ENCODE assay signal across 22 cellular contexts in the genomic region with DNA sequence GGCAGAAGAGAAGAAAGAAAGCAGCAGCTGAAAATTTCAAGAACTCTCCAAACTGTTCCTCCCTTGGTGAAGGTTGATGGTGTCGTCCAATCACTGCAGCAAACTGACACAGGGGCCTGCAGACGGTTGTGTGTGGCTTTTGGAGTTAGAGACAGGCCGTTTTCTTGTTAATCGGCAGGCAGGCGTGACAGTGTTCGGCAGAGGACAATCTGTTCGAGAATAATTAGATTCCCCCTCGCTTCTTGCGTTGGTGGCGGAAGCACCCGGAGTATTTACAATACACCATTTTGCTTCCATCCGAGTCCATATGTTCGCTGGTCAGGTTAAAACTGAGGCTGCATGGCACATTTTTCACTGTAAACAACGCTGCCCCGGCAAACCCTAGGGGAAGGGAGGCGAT.
DNase-seq lines count a peak whose midpoint lies in the region; ATAC-seq, FAIRE-seq and TF ChIP-seq lines count a peak whose summit lies in the region.
"Had no signal": no experiment of that assay in that cellular context is flagged by ENCODE, and none has a peak within 500 bp of the region (broad histone marks: within the 10 kb centered on the region; RNA-seq: fewer than 3 reads in every experiment).

No MANE protein-coding gene starts in this region.

- peaks cover 23% of the 10 kb centered on the region for H3K4me1 Mint-ChIP-seq in nephron progenitor cell
- no peaks in the 10 kb centered on the region for H3K4me1 Mint-ChIP-seq in activated naive CD4-positive, alpha-beta T cell treated with anti-CD3 and anti-CD28 coated beads for 36 hours (ENCODE audit: low read depth)
- H3K4me1 Mint-ChIP-seq: CD4-positive, CD25-positive, alpha-beta regulatory T cell had no signal

- H3K27me3 ChIP-seq in HepG2 (ENCODE audit: control insufficient read depth in 1 of 2, insufficient read depth in 2 of 2, low read length in 2 of 2): no peaks in the 10 kb centered on the region
- H3K27me3 ChIP-seq: BLaER1 had no signal

- ATAC-seq in GM21737 (IDR thresholded peaks at IDR 0.05; ENCODE audit: unreplicated experiment) (no peak), HepG2 (no peak)
- ATAC-seq: CD8-positive, alpha-beta T cell had no signal

- intact Hi-C loops in HepG2 (cut with micrococcal nuclease; ENCODE audit: unreplicated experiment): no loop called here
- intact Hi-C loops in activated naive CD4-positive, alpha-beta T cell treated with anti-CD3 and anti-CD28 coated beads for 36 hours (cut with micrococcal nuclease): no loop called here

- in situ Hi-C loops in HepG2 (cut with HindIII; ENCODE audit: extremely low pct_ligation_motif_present, low pct_unique_long_range_greater_than_20kb): no loop called here

- no peak for FAIRE-seq in HepG2 (lab: Jason Lieb, UNC)
- FAIRE-seq: A204.1, G401.6, GM12892, H1 had no signal

- DNase-seq in NCI-H82 (lab: John Stamatoyannopoulos, UW) (peak; percentile 32), NCI-H82 treated with DMSO at 0.1 percent for 48 hours (lab: John Stamatoyannopoulos, UW; ENCODE audit: unreplicated experiment) (no peak), SK-N-DZ (ENCODE audit: low spot score) (peak; percentile 62), nephron progenitor cell (no peak), NCI-H1930 (lab: John Stamatoyannopoulos, UW) (no peak), HepG2 (ENCODE audit: low spot score) (no peak)
- DNase-seq in activated naive CD4-positive, alpha-beta T cell treated with anti-CD3 and anti-CD28 coated beads for 36 hours: no peak
- DNase-seq: Caco-2; CD4-positive, CD25-positive, alpha-beta regulatory T cell; CD8-positive, alpha-beta T cell; DMS153; DND-41; GM23248; HCEC 1CT had no signal

- no peak overlapping the region for H3K4me3 ChIP-seq in HepG2 (replicated peaks in 1 of 3; ENCODE audit: insufficient read depth in 1 of 3, low read depth in 2 of 3, low read length in 3 of 3)
- H3K4me3 ChIP-seq: BLaER1, GM23248 had no signal

- no peak for TF ChIP-seq EP300 in HepG2 (IDR thresholded peaks at IDR 0.05; ENCODE audit: low read depth in 2 of 2, low read length in 2 of 2)
- TF ChIP-seq EP300 in HepG2 (CRISPR knock-in tag; IDR thresholded peaks at IDR 0.05; ENCODE audit: borderline replicate concordance): no peak

- H3K27me3 Mint-ChIP-seq in nephron progenitor cell (ENCODE audit: low read depth, poor library complexity): no peaks in the 10 kb centered on the region
- no peaks in the 10 kb centered on the region for H3K27me3 Mint-ChIP-seq in activated naive CD4-positive, alpha-beta T cell treated with anti-CD3 and anti-CD28 coated beads for 36 hours (ENCODE audit: low read depth)

- TF ChIP-seq POLR2A in HepG2 (IDR thresholded peaks at IDR 0.05; ENCODE audit: insufficient read depth in 1 of 2, low read depth in 2 of 2, low read length in 2 of 2): no peak

- TF ChIP-seq RAD21 in HepG2 (CRISPR knock-in tag; IDR thresholded peaks at IDR 0.05): no peak

- no peaks in the 10 kb centered on the region for H3K79me2 ChIP-seq in HepG2 (ENCODE audit: insufficient read depth, low read length)

- H3K9me3 Mint-ChIP-seq in nephron progenitor cell: peaks cover 3% of the 10 kb centered on the region
- H3K9me3 Mint-ChIP-seq in activated naive CD4-positive, alpha-beta T cell treated with anti-CD3 and anti-CD28 coated beads for 36 hours: peaks cover 2% of the 10 kb centered on the region
- H3K9me3 Mint-ChIP-seq: CD8-positive, alpha-beta T cell had no signal

- BruUV-seq in HepG2 (replicated peaks; lab: Mats Ljungman, UMichigan): no TSS peak

- H3K27ac Mint-ChIP-seq in nephron progenitor cell: peak overlapping the region; percentile 70
- no peak overlapping the region for H3K27ac Mint-ChIP-seq in activated naive CD4-positive, alpha-beta T cell treated with anti-CD3 and anti-CD28 coated beads for 36 hours
- H3K27ac Mint-ChIP-seq: CD8-positive, alpha-beta T cell had no signal

- H2AFZ ChIP-seq in HepG2 (ENCODE audit: low read length): no peak overlapping the region
- H2AFZ ChIP-seq: GM23248 had no signal

- no peaks in the 10 kb centered on the region for H4K20me1 ChIP-seq in HepG2 (ENCODE audit: insufficient read depth, low read length)
- H4K20me1 ChIP-seq: BLaER1 had no signal

- H3K9me3 ChIP-seq in HepG2 (ENCODE audit: low read length): no peaks in the 10 kb centered on the region

- H3K9ac ChIP-seq in HepG2 (ENCODE audit: insufficient read depth, low read depth, low read length): no peak overlapping the region
- H3K9ac ChIP-seq: BLaER1, GM23248 had no signal

- peaks cover 24% of the 10 kb centered on the region for H3K36me3 Mint-ChIP-seq in nephron progenitor cell (ENCODE audit: low read depth)
- peaks cover 15% of the 10 kb centered on the region for H3K36me3 Mint-ChIP-seq in activated naive CD4-positive, alpha-beta T cell treated with anti-CD3 and anti-CD28 coated beads for 36 hours (ENCODE audit: low read depth)

- H3K27ac ChIP-seq in HepG2 (ENCODE audit: extremely low read length, insufficient read depth, low read length): no peak overlapping the region
- H3K27ac ChIP-seq: 22Rv1, BLaER1, C4-2B, GM23248 had no signal

- H3K4me1 ChIP-seq in HepG2 (ENCODE audit: insufficient read depth, low read length): no peaks in the 10 kb centered on the region
- H3K4me1 ChIP-seq: Caco-2 had no signal

- CTCF ChIA-PET in HepG2 (lab: Yijun Ruan, JAX; ENCODE audit: low intra/inter-chr PET ratio, low total read pairs): no interaction called here
- CTCF ChIA-PET in activated naive CD4-positive, alpha-beta T cell treated with anti-CD3 and anti-CD28 coated beads for 36 hours (lab: Charles Lee): no interaction called here

- H3K36me3 ChIP-seq in HepG2 (replicated peaks in 1 of 2; ENCODE audit: control insufficient read depth in 1 of 2, insufficient read depth in 2 of 2, low read length in 2 of 2): no peaks in the 10 kb centered on the region

- no peak overlapping the region for H3K4me3 Mint-ChIP-seq in nephron progenitor cell
- no peak overlapping the region for H3K4me3 Mint-ChIP-seq in activated naive CD4-positive, alpha-beta T cell treated with anti-CD3 and anti-CD28 coated beads for 36 hours
- H3K4me3 Mint-ChIP-seq: CD4-positive, CD25-positive, alpha-beta regulatory T cell; CD8-positive, alpha-beta T cell had no signal

- WGBS in HepG2 (ENCODE audit: low lambda C conversion rate): 97% methylated on average over 16 of the region's 16 CpGs

- H3K4me2 ChIP-seq in HepG2 (ENCODE audit: low read depth, low read length): no peak overlapping the region
- H3K4me2 ChIP-seq: BLaER1 had no signal

- POLR2A ChIA-PET in HepG2 (lab: Yijun Ruan, JAX): no interaction called here

- no peak for TF ChIP-seq CTCF in nephron progenitor cell (IDR thresholded peaks at IDR 0.05)
- TF ChIP-seq CTCF in HepG2 (CRISPR knock-in tag; IDR thresholded peaks at IDR 0.05): no peak

TF ChIP-seq in HepG2, 621 proteins besides CTCF, POLR2A, EP300 and RAD21:
- TF ChIP-seq ZFP90 (CRISPR knock-in tag; IDR thresholded peaks at IDR 0.05; ENCODE audit: borderline replicate concordance) (no peak), ZFP82 (CRISPR knock-in tag; IDR thresholded peaks at IDR 0.05; ENCODE audit: borderline replicate concordance) (no peak), ZNF782 (CRISPR knock-in tag; IDR thresholded peaks at IDR 0.05; ENCODE audit: borderline replicate concordance) (no peak), PRMT3 (CRISPR knock-in tag; IDR thresholded peaks at IDR 0.05; ENCODE audit: borderline replicate concordance, low read depth) (no peak), ZFP36L2 (CRISPR knock-in tag; IDR thresholded peaks at IDR 0.05) (no peak), ATF3 (CRISPR knock-in tag; IDR thresholded peaks at IDR 0.05) (no peak), ZBTB38 (CRISPR knock-in tag; IDR thresholded peaks at IDR 0.05) (no peak), ZNF143 (CRISPR knock-in tag; IDR thresholded peaks at IDR 0.05) (no peak), ZNF749 (CRISPR knock-in tag; IDR thresholded peaks at IDR 0.05; ENCODE audit: borderline replicate concordance) (no peak), HOXA3 (CRISPR knock-in tag; IDR thresholded peaks at IDR 0.05) (no peak), TBP (CRISPR knock-in tag; IDR thresholded peaks at IDR 0.05) (no peak), ZBTB8A (CRISPR knock-in tag; IDR thresholded peaks at IDR 0.05; ENCODE audit: borderline replicate concordance, low read depth) (no peak), MLXIP (CRISPR knock-in tag; IDR thresholded peaks at IDR 0.05; ENCODE audit: borderline replicate concordance) (no peak), HMG20B (CRISPR knock-in tag; conservative IDR thresholded peaks at IDR 0.05) (no peak), SRF (IDR thresholded peaks at IDR 0.05; ENCODE audit: low read depth, low read length) (no peak), KLF16 (CRISPR knock-in tag; IDR thresholded peaks at IDR 0.05) (no peak), AKAP8 (CRISPR knock-in tag; IDR thresholded peaks at IDR 0.05) (no peak)

Comparison
In these comparisons a context has a peak if more than half of its experiments do, and no peak if none do; other contexts are left out.
1. DNase-seq: peak in NCI-H82 (single experiment) and SK-N-DZ (single experiment); none in NCI-H82 treated with DMSO at 0.1 percent for 48 hours (single experiment), nephron progenitor cell (single experiment), NCI-H1930 (0 of 2), HepG2 (single experiment) and activated naive CD4-positive, alpha-beta T cell treated with anti-CD3 and anti-CD28 coated beads for 36 hours (single experiment).